30 cellular contexts compared by ENCODE assay signal in genomic region chr22:50357756-50358155, GRCh38.
"Had no signal": no experiment of that assay in that cellular context is flagged by ENCODE, and none has a peak within 500 bp of the region (broad histone marks: within the 10 kb centered on the region; RNA-seq: fewer than 3 reads in every experiment).

No MANE protein-coding gene starts in this region.

- H3K4me3 Mint-ChIP-seq: activated CD4-positive, alpha-beta memory T cell treated with anti-CD3 and anti-CD28 coated beads for 36 hours; activated CD4-positive, alpha-beta T cell treated with anti-CD3 and anti-CD28 coated beads for 36 hours; activated CD4-positive, alpha-beta T cell treated with anti-CD3 and anti-CD28 coated beads, Interleukin-2, amount 10 ng/mL, durations not matched to agents 24 days and 14 days; activated CD8-positive, alpha-beta T cell treated with anti-CD3 and anti-CD28 coated beads, Interleukin-2, amount 10 ng/mL, durations not matched to agents 7 days and 5 days; activated naive CD4-positive, alpha-beta T cell treated with anti-CD3 and anti-CD28 coated beads for 36 hours; activated naive CD4-positive, alpha-beta T cell treated with anti-CD3 and anti-CD28 coated beads, Interleukin-2, amount 50 U/mL, for 24 hours; activated naive CD8-positive, alpha-beta T cell treated with anti-CD3 and anti-CD28 coated beads for 36 hours; activated naive CD8-positive, alpha-beta T cell treated with anti-CD3 and anti-CD28 coated beads, Interleukin-2, amount 50 U/mL, for 24 hours; activated T-cell treated with anti-CD3 and anti-CD28 coated beads, Interleukin-2, amount 50 U/mL, for 4 hours; brain had no signal

- ATAC-seq: activated CD4-positive, alpha-beta T cell treated with anti-CD3 and anti-CD28 coated beads for 36 hours; activated CD8-positive, alpha-beta T cell treated with anti-CD3 and anti-CD28 coated beads, Interleukin-2, amount 10 ng/mL, durations not matched to agents 7 days and 5 days; activated naive CD8-positive, alpha-beta T cell treated with anti-CD3 and anti-CD28 coated beads, Interleukin-2, amount 50 U/mL, for 24 hours; activated T-cell treated with anti-CD3 and anti-CD28 coated beads, Interleukin-2, amount 50 U/mL, for 4 hours; gastroesophageal sphincter; heart right ventricle had no signal

- H3K27ac Mint-ChIP-seq: activated CD4-positive, alpha-beta memory T cell treated with anti-CD3 and anti-CD28 coated beads for 36 hours; activated CD4-positive, alpha-beta T cell treated with anti-CD3 and anti-CD28 coated beads for 36 hours; activated naive CD4-positive, alpha-beta T cell treated with anti-CD3 and anti-CD28 coated beads for 36 hours; activated naive CD8-positive, alpha-beta T cell treated with anti-CD3 and anti-CD28 coated beads, Interleukin-2, amount 50 U/mL, for 24 hours; activated T-helper 2 cell treated with anti-CD3 and anti-CD28 coated beads, Interferon-gamma antibody, Interleukin-2, Interleukin-4, amounts not matched to agents 10 μg/mL and 5 μg/mL and 100 μg/mL, durations not matched to agents 14 hours and 24 hours and 36 hours had no signal

- H3K36me3 ChIP-seq: breast epithelium, cardiac muscle cell had no signal

- DNase-seq: activated CD4-positive, alpha-beta memory T cell treated with anti-CD3 and anti-CD28 coated beads for 36 hours; activated CD4-positive, alpha-beta T cell treated with anti-CD3 and anti-CD28 coated beads for 36 hours; activated CD4-positive, alpha-beta T cell treated with anti-CD3 and anti-CD28 coated beads, Interleukin-2, amount 10 ng/mL, durations not matched to agents 24 days and 14 days; activated CD4-positive, CD25-positive, alpha-beta regulatory T cell; activated CD4-positive, CD25-positive, alpha-beta regulatory T cell treated with anti-CD3 and anti-CD28 coated beads, Interleukin-2, amount 50 U/mL, for 72 hours; activated CD8-positive, alpha-beta T cell treated with anti-CD3 and anti-CD28 coated beads, Interleukin-2, amount 10 ng/mL, durations not matched to agents 7 days and 5 days; activated effector memory CD4-positive, alpha-beta T cell treated with anti-CD3 and anti-CD28 coated beads, Interleukin-2, amount 50 U/mL, for 16 hours; activated naive CD4-positive, alpha-beta T cell treated with anti-CD3 and anti-CD28 coated beads for 36 hours; activated naive CD8-positive, alpha-beta T cell treated with anti-CD3 and anti-CD28 coated beads for 36 hours; activated naive CD8-positive, alpha-beta T cell treated with anti-CD3 and anti-CD28 coated beads, Interleukin-2, amount 50 U/mL, for 24 hours; activated T-cell treated with anti-CD3 and anti-CD28 coated beads, Interleukin-2, amount 50 U/mL, for 4 hours; adrenal gland; amygdala; central memory CD4-positive, alpha-beta T cell; dermis blood vessel endothelial cell; effector CD4-positive, alpha-beta T cell; esophagus squamous epithelium; foreskin melanocyte; heart right ventricle; T-helper 1 cell; T-helper 2 cell had no signal

- H3K27ac ChIP-seq: adrenal gland, ascending aorta, breast epithelium, cardiac muscle cell, coronary artery, epithelial cell of prostate, esophagus squamous epithelium, gastroesophageal sphincter, heart right ventricle had no signal

- H3K9me3 Mint-ChIP-seq: activated CD4-positive, alpha-beta memory T cell treated with anti-CD3 and anti-CD28 coated beads for 36 hours; activated CD4-positive, alpha-beta T cell treated with anti-CD3 and anti-CD28 coated beads, Interleukin-2, amount 10 ng/mL, durations not matched to agents 24 days and 14 days; activated naive CD4-positive, alpha-beta T cell treated with anti-CD3 and anti-CD28 coated beads for 36 hours; activated naive CD4-positive, alpha-beta T cell treated with anti-CD3 and anti-CD28 coated beads, Interleukin-2, amount 50 U/mL, for 24 hours; activated naive CD8-positive, alpha-beta T cell treated with anti-CD3 and anti-CD28 coated beads for 36 hours; activated naive CD8-positive, alpha-beta T cell treated with anti-CD3 and anti-CD28 coated beads, Interleukin-2, amount 50 U/mL, for 24 hours; activated T-cell treated with anti-CD3 and anti-CD28 coated beads, Interleukin-2, amount 50 U/mL, for 4 hours; activated T-helper 2 cell treated with anti-CD3 and anti-CD28 coated beads, Interferon-gamma antibody, Interleukin-2, Interleukin-4, amounts not matched to agents 10 μg/mL and 5 μg/mL and 100 μg/mL, durations not matched to agents 14 hours and 24 hours and 36 hours had no signal

- H3K4me3 ChIP-seq: adrenal gland, ascending aorta, breast epithelium, cardiac muscle cell, coronary artery, esophagus squamous epithelium, gastroesophageal sphincter, heart right ventricle had no signal

- H3K27me3 ChIP-seq: adrenal gland, ascending aorta, breast epithelium, cardiac muscle cell, esophagus squamous epithelium, gastroesophageal sphincter, heart right ventricle had no signal

- H3K4me1 ChIP-seq: ascending aorta had no signal

- H3K9me3 ChIP-seq: adrenal gland, ascending aorta, breast epithelium, esophagus squamous epithelium, gastroesophageal sphincter had no signal

- H3K27me3 Mint-ChIP-seq: activated CD4-positive, alpha-beta memory T cell treated with anti-CD3 and anti-CD28 coated beads for 36 hours; activated CD4-positive, alpha-beta T cell treated with anti-CD3 and anti-CD28 coated beads for 36 hours; activated CD4-positive, alpha-beta T cell treated with anti-CD3 and anti-CD28 coated beads, Interleukin-2, amount 10 ng/mL, durations not matched to agents 24 days and 14 days; activated naive CD4-positive, alpha-beta T cell treated with anti-CD3 and anti-CD28 coated beads, Interleukin-2, amount 50 U/mL, for 24 hours; activated naive CD8-positive, alpha-beta T cell treated with anti-CD3 and anti-CD28 coated beads for 36 hours; activated naive CD8-positive, alpha-beta T cell treated with anti-CD3 and anti-CD28 coated beads, Interleukin-2, amount 50 U/mL, for 24 hours; brain had no signal
